ENCODE assay signal across 1 cellular context in the genomic region with DNA sequence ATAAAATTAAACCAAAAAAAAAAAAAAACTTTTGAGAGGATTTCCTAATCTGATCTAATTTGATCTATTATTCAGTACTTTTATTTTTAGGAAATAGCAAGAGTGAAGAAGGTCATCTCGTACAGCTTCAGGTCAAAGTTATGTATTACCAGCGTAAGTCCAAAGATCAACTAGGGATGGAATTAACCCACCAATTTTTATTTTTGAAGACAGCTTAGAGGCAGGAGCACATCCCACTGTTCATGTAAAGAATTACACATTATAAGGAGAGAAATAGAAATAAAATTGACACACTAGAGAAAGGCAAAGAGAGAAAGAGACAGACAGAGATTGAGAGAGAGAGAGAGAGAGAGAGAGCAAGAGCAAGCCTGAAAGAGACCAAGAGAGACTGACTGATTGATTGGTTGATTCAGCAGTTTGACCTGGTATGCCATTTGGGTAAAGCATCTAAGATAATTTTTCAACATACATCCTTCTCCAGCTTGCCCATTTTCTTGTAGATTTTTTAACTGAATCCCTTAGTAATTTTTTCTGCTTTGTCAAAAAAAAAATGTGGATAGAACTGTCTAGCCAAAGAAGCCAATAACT.
TF ChIP-seq lines count a peak whose summit lies in the region.

No MANE protein-coding gene starts in this region.

TF ChIP-seq in SK-N-SH, 30 proteins besides CTCF, POLR2A, EP300 and RAD21:
- TF ChIP-seq SMC3 (IDR thresholded peaks at IDR 0.05; ENCODE audit: low read depth, low read length) (no peak), MEF2A (IDR thresholded peaks at IDR 0.05; ENCODE audit: borderline replicate concordance, low read depth) (no peak), ELF1 (IDR thresholded peaks at IDR 0.05) (no peak), GATA2 (CRISPR knock-in tag; IDR thresholded peaks at IDR 0.05) (no peak), JUND (IDR thresholded peaks at IDR 0.05) (no peak), RXRA (IDR thresholded peaks at IDR 0.05; ENCODE audit: borderline replicate concordance, low read depth) (no peak), SIN3A (IDR thresholded peaks at IDR 0.05; ENCODE audit: borderline replicate concordance, low read depth, low read length) (no peak), GABPA (IDR thresholded peaks at IDR 0.05; ENCODE audit: low read depth) (no peak), FOSL2 (IDR thresholded peaks at IDR 0.05; ENCODE audit: borderline replicate concordance, low read depth) (no peak), NRF1 (IDR thresholded peaks at IDR 0.05; ENCODE audit: low read depth, low read length) (no peak)
- TF ChIP-seq, protein P1, sequence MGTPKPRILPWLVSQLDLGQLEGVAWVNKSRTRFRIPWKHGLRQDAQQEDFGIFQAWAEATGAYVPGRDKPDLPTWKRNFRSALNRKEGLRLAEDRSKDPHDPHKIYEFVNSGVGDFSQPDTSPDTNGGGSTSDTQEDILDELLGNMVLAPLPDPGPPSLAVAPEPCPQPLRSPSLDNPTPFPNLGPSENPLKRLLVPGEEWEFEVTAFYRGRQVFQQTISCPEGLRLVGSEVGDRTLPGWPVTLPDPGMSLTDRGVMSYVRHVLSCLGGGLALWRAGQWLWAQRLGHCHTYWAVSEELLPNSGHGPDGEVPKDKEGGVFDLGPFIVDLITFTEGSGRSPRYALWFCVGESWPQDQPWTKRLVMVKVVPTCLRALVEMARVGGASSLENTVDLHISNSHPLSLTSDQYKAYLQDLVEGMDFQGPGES (IDR thresholded peaks at IDR 0.05; ENCODE audit: low read depth, low read length), result no peak
- TF ChIP-seq, protein P2, sequence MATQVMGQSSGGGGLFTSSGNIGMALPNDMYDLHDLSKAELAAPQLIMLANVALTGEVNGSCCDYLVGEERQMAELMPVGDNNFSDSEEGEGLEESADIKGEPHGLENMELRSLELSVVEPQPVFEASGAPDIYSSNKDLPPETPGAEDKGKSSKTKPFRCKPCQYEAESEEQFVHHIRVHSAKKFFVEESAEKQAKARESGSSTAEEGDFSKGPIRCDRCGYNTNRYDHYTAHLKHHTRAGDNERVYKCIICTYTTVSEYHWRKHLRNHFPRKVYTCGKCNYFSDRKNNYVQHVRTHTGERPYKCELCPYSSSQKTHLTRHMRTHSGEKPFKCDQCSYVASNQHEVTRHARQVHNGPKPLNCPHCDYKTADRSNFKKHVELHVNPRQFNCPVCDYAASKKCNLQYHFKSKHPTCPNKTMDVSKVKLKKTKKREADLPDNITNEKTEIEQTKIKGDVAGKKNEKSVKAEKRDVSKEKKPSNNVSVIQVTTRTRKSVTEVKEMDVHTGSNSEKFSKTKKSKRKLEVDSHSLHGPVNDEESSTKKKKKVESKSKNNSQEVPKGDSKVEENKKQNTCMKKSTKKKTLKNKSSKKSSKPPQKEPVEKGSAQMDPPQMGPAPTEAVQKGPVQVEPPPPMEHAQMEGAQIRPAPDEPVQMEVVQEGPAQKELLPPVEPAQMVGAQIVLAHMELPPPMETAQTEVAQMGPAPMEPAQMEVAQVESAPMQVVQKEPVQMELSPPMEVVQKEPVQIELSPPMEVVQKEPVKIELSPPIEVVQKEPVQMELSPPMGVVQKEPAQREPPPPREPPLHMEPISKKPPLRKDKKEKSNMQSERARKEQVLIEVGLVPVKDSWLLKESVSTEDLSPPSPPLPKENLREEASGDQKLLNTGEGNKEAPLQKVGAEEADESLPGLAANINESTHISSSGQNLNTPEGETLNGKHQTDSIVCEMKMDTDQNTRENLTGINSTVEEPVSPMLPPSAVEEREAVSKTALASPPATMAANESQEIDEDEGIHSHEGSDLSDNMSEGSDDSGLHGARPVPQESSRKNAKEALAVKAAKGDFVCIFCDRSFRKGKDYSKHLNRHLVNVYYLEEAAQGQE (IDR thresholded peaks at IDR 0.05; ENCODE audit: low read depth, low read length), result no peak
- TF ChIP-seq, protein P3, sequence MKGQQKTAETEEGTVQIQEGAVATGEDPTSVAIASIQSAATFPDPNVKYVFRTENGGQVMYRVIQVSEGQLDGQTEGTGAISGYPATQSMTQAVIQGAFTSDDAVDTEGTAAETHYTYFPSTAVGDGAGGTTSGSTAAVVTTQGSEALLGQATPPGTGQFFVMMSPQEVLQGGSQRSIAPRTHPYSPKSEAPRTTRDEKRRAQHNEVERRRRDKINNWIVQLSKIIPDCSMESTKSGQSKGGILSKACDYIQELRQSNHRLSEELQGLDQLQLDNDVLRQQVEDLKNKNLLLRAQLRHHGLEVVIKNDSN (IDR thresholded peaks at IDR 0.05; ENCODE audit: borderline replicate concordance, low read depth), result no peak
